22 cellular contexts compared by ENCODE assay signal in genomic region chr2:10983711-10984110, GRCh38.
DNase-seq lines count a peak whose midpoint lies in the region; ATAC-seq and TF ChIP-seq lines count a peak whose summit lies in the region.
"Had no signal": no experiment of that assay in that cellular context is flagged by ENCODE, and none has a peak within 500 bp of the region (broad histone marks: within the 10 kb centered on the region; RNA-seq: fewer than 3 reads in every experiment).

No MANE protein-coding gene starts in this region.

- POLR2A ChIA-PET in RWPE1 (lab: Yijun Ruan, JAX; ENCODE audit: low non-redundant PET) = no interaction called here

- intact Hi-C loops in dorsolateral prefrontal cortex (cut with DNase I) = no loop called here

- TF ChIP-seq POLR2A in suprapubic skin (IDR thresholded peaks at IDR 0.05) = no peak

- H3K9me2 ChIP-seq in hepatocyte (replicated peaks; ENCODE audit: insufficient read depth) = no peaks in the 10 kb centered on the region
- H3K9me2 ChIP-seq: SK-N-SH had no signal

- H3K27me3 ChIP-seq in dorsolateral prefrontal cortex = peaks cover 0 to 3% (median 0%) of the 10 kb centered on the region in 45 donors
- no peaks in the 10 kb centered on the region for H3K27me3 ChIP-seq in hepatocyte
- H3K27me3 ChIP-seq in suprapubic skin = peaks cover 5% of the 10 kb centered on the region
- H3K27me3 ChIP-seq: ascending aorta, neural progenitor cell had no signal

- H3K36me3 ChIP-seq in hepatocyte (replicated peaks; ENCODE audit: insufficient read depth, low read depth) = no peaks in the 10 kb centered on the region
- H3K36me3 ChIP-seq in suprapubic skin = no peaks in the 10 kb centered on the region
- H3K36me3 ChIP-seq: ascending aorta, neural progenitor cell had no signal

- H2AFZ ChIP-seq in hepatocyte = no peak overlapping the region
- H2AFZ ChIP-seq: neural progenitor cell had no signal

- DNase-seq in NCI-H1694 (lab: John Stamatoyannopoulos, UW) = peak; percentile 36
- no peak for DNase-seq in dorsolateral prefrontal cortex
- no peak for DNase-seq in hepatocyte (ENCODE audit: low spot score)
- DNase-seq in suprapubic skin (ENCODE audit: low spot score in 2 of 2) = peak in 1 of 2 donors; percentile 50
- no peak for DNase-seq in COLO829 (ENCODE audit: low spot score)
- DNase-seq in RWPE1 (ENCODE audit: low spot score) = no peak
- no peak for DNase-seq in activated CD8-positive, alpha-beta memory T cell treated with anti-CD3 and anti-CD28 coated beads for 24 hours
- DNase-seq: activated CD4-positive, alpha-beta T cell treated with anti-CD3 and anti-CD28 coated beads, Interleukin-2, amount 50 U/mL, for 1 hour; activated CD8-positive, alpha-beta memory T cell treated with anti-CD3 and anti-CD28 coated beads, Interleukin-2, amount 50 U/mL, for 4 hours; cerebellar nuclear complex; effector CD4-positive, alpha-beta T cell; NCI-H1105; NCI-H2081; NCI-H345; NCI-H774; RPMI8226; SK-N-SH had no signal

- peak overlapping the region in 55 of 59 donors; percentile 3 to 61 (median 37) for H3K4me3 ChIP-seq in dorsolateral prefrontal cortex
- no peak overlapping the region for H3K4me3 ChIP-seq in hepatocyte
- peak overlapping the region; percentile 14 for H3K4me3 ChIP-seq in suprapubic skin
- H3K4me3 ChIP-seq: ascending aorta, neural progenitor cell had no signal

- no peak for TF ChIP-seq EP300 in suprapubic skin (IDR thresholded peaks at IDR 0.05)

- no peaks in the 10 kb centered on the region for H3K9me3 ChIP-seq in hepatocyte (ENCODE audit: low read depth)
- H3K9me3 ChIP-seq in suprapubic skin = no peaks in the 10 kb centered on the region
- H3K9me3 ChIP-seq: ascending aorta, SK-N-SH had no signal

- TF ChIP-seq CTCF in dorsolateral prefrontal cortex (IDR thresholded peaks at IDR 0.05 in 54 of 56, conservative IDR thresholded peaks at IDR 0.05 in 2 of 56; ENCODE audit: low read depth in 1 of 56, partially characterized antibody in 56 of 56) (no peak), hepatocyte (IDR thresholded peaks at IDR 0.05; ENCODE audit: poor library complexity) (no peak), suprapubic skin (IDR thresholded peaks at IDR 0.05) (no peak), RWPE1 (conservative IDR thresholded peaks at IDR 0.05; ENCODE audit: low read depth) (no peak)

- H3K27ac ChIP-seq in dorsolateral prefrontal cortex (peak overlapping the region in 55 of 59 donors; percentile 10 to 89 (median 70)), hepatocyte (no peak overlapping the region), suprapubic skin (no peak overlapping the region), RWPE1 (no peak overlapping the region)
- H3K27ac ChIP-seq: ascending aorta, neural progenitor cell had no signal

- 69% methylated on average over 12 of the region's 12 CpGs for WGBS in hepatocyte (ENCODE audit: low lambda C conversion rate, missing lambda C conversion rate)
- 91% methylated on average over 9 of the region's 12 CpGs for WGBS in suprapubic skin

- H3K4me2 ChIP-seq in hepatocyte = peak overlapping the region; percentile 59
- H3K4me2 ChIP-seq: neural progenitor cell, SK-N-SH had no signal

- H3K4me1 ChIP-seq in hepatocyte (ENCODE audit: insufficient read depth) (peaks cover 14% of the 10 kb centered on the region), suprapubic skin (peaks cover 7% of the 10 kb centered on the region)
- H3K4me1 ChIP-seq: ascending aorta, neural progenitor cell had no signal

- no peaks in the 10 kb centered on the region for H3K79me2 ChIP-seq in hepatocyte

- CTCF ChIA-PET in RWPE1 (lab: Yijun Ruan, JAX) = no interaction called here

- no peaks in the 10 kb centered on the region for H4K20me1 ChIP-seq in hepatocyte (ENCODE audit: insufficient read depth, poor library complexity, severe bottlenecking)

- no peak for ATAC-seq in HG03378 (IDR thresholded peaks at IDR 0.05; ENCODE audit: unreplicated experiment)
- ATAC-seq: activated T-helper 17 cell treated with anti-CD3 and anti-CD28 coated beads, Interleukin-2, amount 50 U/mL, for 72 hours; esophagus mucosa had no signal

Comparison
In these comparisons a context has a peak if more than half of its experiments do, and no peak if none do; other contexts are left out.
1. H3K27ac ChIP-seq: peak in dorsolateral prefrontal cortex (55 of 59); none in hepatocyte (single experiment), suprapubic skin (single experiment) and RWPE1 (single experiment).